ENCODE assay signal across 10 cellular contexts in genomic region chr11:13249992-13250391, GRCh38. TPM values are rescaled to one million over a fixed set of nuclear protein-coding genes. Genes with fewer than 3 reads are reported as not detected.
DNase-seq lines count a peak whose midpoint lies in the region; ATAC-seq and TF ChIP-seq lines count a peak whose summit lies in the region.
"Had no signal": no experiment of that assay in that cellular context is flagged by ENCODE, and none has a peak within 500 bp of the region (broad histone marks: within the 10 kb centered on the region; RNA-seq: fewer than 3 reads in every experiment).

No MANE protein-coding gene starts in this region.

- no peaks in the 10 kb centered on the region for H3K27me3 ChIP-seq in upper lobe of right lung

- no peaks in the 10 kb centered on the region for H3K9me3 ChIP-seq in upper lobe of right lung

- no peak overlapping the region for H3K27ac ChIP-seq in upper lobe of right lung

- no peaks in the 10 kb centered on the region for H3K36me3 ChIP-seq in upper lobe of right lung

- H3K9me3 Mint-ChIP-seq in natural killer cell, result no peaks in the 10 kb centered on the region
- no peaks in the 10 kb centered on the region for H3K9me3 Mint-ChIP-seq in natural killer cell treated with Interleukin-12 subunit alpha and Interleukin-12 subunit beta and Interleukin-15 and Interleukin-18, amount 100 ng/mL, for 72 hours
- no peaks in the 10 kb centered on the region for H3K9me3 Mint-ChIP-seq in effector memory CD8-positive, alpha-beta T cell
- no peaks in the 10 kb centered on the region for H3K9me3 Mint-ChIP-seq in activated CD4-positive, alpha-beta memory T cell treated with anti-CD3 and anti-CD28 coated beads for 36 hours
- H3K9me3 Mint-ChIP-seq: memory B cell had no signal

- no peak overlapping the region for H3K4me3 Mint-ChIP-seq in natural killer cell
- no peak overlapping the region for H3K4me3 Mint-ChIP-seq in natural killer cell treated with Interleukin-12 subunit alpha and Interleukin-12 subunit beta and Interleukin-15 and Interleukin-18, amount 100 ng/mL, for 72 hours
- H3K4me3 Mint-ChIP-seq in effector memory CD8-positive, alpha-beta T cell, result no peak overlapping the region
- no peak overlapping the region for H3K4me3 Mint-ChIP-seq in activated CD4-positive, alpha-beta memory T cell treated with anti-CD3 and anti-CD28 coated beads for 36 hours
- H3K4me3 Mint-ChIP-seq: memory B cell had no signal

- CTCF ChIA-PET in activated CD4-positive, alpha-beta memory T cell treated with anti-CD3 and anti-CD28 coated beads for 36 hours (lab: Charles Lee), result interaction anchor here (0.6 to 2.2 kb wide), 9 partner anchors 12 to 135 kb away, joined by 3 to 16 read pairs (median 5); no protein-coding TSS in a partner anchor

- no peak overlapping the region for H3K27ac Mint-ChIP-seq in natural killer cell
- H3K27ac Mint-ChIP-seq in natural killer cell treated with Interleukin-12 subunit alpha and Interleukin-12 subunit beta and Interleukin-15 and Interleukin-18, amount 100 ng/mL, for 72 hours, result no peak overlapping the region
- H3K27ac Mint-ChIP-seq in effector memory CD8-positive, alpha-beta T cell, result no peak overlapping the region
- no peak overlapping the region for H3K27ac Mint-ChIP-seq in activated CD4-positive, alpha-beta memory T cell treated with anti-CD3 and anti-CD28 coated beads for 36 hours
- H3K27ac Mint-ChIP-seq: memory B cell had no signal

- no peaks in the 10 kb centered on the region for H3K36me3 Mint-ChIP-seq in natural killer cell
- H3K36me3 Mint-ChIP-seq in natural killer cell treated with Interleukin-12 subunit alpha and Interleukin-12 subunit beta and Interleukin-15 and Interleukin-18, amount 100 ng/mL, for 72 hours, result no peaks in the 10 kb centered on the region
- no peaks in the 10 kb centered on the region for H3K36me3 Mint-ChIP-seq in effector memory CD8-positive, alpha-beta T cell (ENCODE audit: insufficient read depth)
- no peaks in the 10 kb centered on the region for H3K36me3 Mint-ChIP-seq in activated CD4-positive, alpha-beta memory T cell treated with anti-CD3 and anti-CD28 coated beads for 36 hours
- H3K36me3 Mint-ChIP-seq: memory B cell had no signal

- ATAC-seq in natural killer cell (peak in 2 of 3 donors; percentile 47 to 55), upper lobe of right lung (no peak), GM18867 (IDR thresholded peaks at IDR 0.05; ENCODE audit: unreplicated experiment) (no peak)
- no peak for ATAC-seq in natural killer cell treated with Interleukin-12 subunit alpha and Interleukin-12 subunit beta and Interleukin-15 and Interleukin-18, amount 100 ng/mL, for 72 hours
- peak; percentile 51 for ATAC-seq in effector memory CD8-positive, alpha-beta T cell (replicated peaks)

- TF ChIP-seq CTCF in natural killer cell (IDR thresholded peaks at IDR 0.05) (peak; percentile 27), upper lobe of right lung (IDR thresholded peaks at IDR 0.05) (peak; percentile 5)

- H3K27me3 Mint-ChIP-seq in natural killer cell (ENCODE audit: low read depth in 2 of 2), result peaks cover 13 to 26% of the 10 kb centered on the region in 2 donors
- H3K27me3 Mint-ChIP-seq in natural killer cell treated with Interleukin-12 subunit alpha and Interleukin-12 subunit beta and Interleukin-15 and Interleukin-18, amount 100 ng/mL, for 72 hours, result peaks cover 13 to 16% of the 10 kb centered on the region in 2 donors
- H3K27me3 Mint-ChIP-seq in effector memory CD8-positive, alpha-beta T cell, result peaks cover 24 to 28% of the 10 kb centered on the region in 2 donors
- peaks cover 6% of the 10 kb centered on the region for H3K27me3 Mint-ChIP-seq in activated CD4-positive, alpha-beta memory T cell treated with anti-CD3 and anti-CD28 coated beads for 36 hours

- no peaks in the 10 kb centered on the region for H3K4me1 ChIP-seq in upper lobe of right lung

- no peak overlapping the region for H3K4me3 ChIP-seq in upper lobe of right lung

- no peaks in the 10 kb centered on the region for H3K4me1 Mint-ChIP-seq in natural killer cell
- H3K4me1 Mint-ChIP-seq in natural killer cell treated with Interleukin-12 subunit alpha and Interleukin-12 subunit beta and Interleukin-15 and Interleukin-18, amount 100 ng/mL, for 72 hours (ENCODE audit: low read depth in 2 of 2), result no peaks in the 10 kb centered on the region
- no peaks in the 10 kb centered on the region for H3K4me1 Mint-ChIP-seq in effector memory CD8-positive, alpha-beta T cell (ENCODE audit: low read depth in 2 of 2)
- no peaks in the 10 kb centered on the region for H3K4me1 Mint-ChIP-seq in activated CD4-positive, alpha-beta memory T cell treated with anti-CD3 and anti-CD28 coated beads for 36 hours (ENCODE audit: low read depth)
- H3K4me1 Mint-ChIP-seq: memory B cell had no signal

- intact Hi-C loops in natural killer cell (cut with micrococcal nuclease), result loop anchor here (1.0 kb wide), 2 partner anchors 85 to 94 kb away; no protein-coding TSS in a partner anchor
- intact Hi-C loops in upper lobe of right lung (cut with DNase I), result no loop called here
- intact Hi-C loops in activated CD4-positive, alpha-beta memory T cell treated with anti-CD3 and anti-CD28 coated beads for 36 hours (cut with micrococcal nuclease), result loop anchor here (1.0 kb wide), 1 partner anchor 94 kb away; no protein-coding TSS in a partner anchor

- POLR2A ChIA-PET in activated CD4-positive, alpha-beta memory T cell treated with anti-CD3 and anti-CD28 coated beads for 36 hours (lab: Charles Lee), result no interaction called here

- DNase-seq in natural killer cell (no peak), NCI-H69 (lab: John Stamatoyannopoulos, UW) (peak; percentile 27), upper lobe of right lung (no peak), NCI-H526 treated with DMSO at 0.1 percent for 48 hours (lab: John Stamatoyannopoulos, UW) (no peak)
- DNase-seq in natural killer cell treated with Interleukin-12 subunit alpha and Interleukin-12 subunit beta and Interleukin-15 and Interleukin-18, amount 100 ng/mL, for 72 hours (ENCODE audit: low spot score), result no peak
- peak in 2 of 3 experiments; percentile 2 to 11 for DNase-seq in effector memory CD8-positive, alpha-beta T cell
- no peak for DNase-seq in activated CD4-positive, alpha-beta memory T cell treated with anti-CD3 and anti-CD28 coated beads for 36 hours
- DNase-seq: NCI-H1694 had no signal

RNA-seq across cellular contexts. Expression of gene BMAL1, which starts 27.6 kb away (rescaled TPM):
- 100 to 1,000 TPM; 142 to 162 (median 145) TPM for total RNA-seq in natural killer cell
- 10 to 100 TPM; 61.4 to 82.1 TPM for total RNA-seq in natural killer cell treated with Interleukin-12 subunit alpha and Interleukin-12 subunit beta and Interleukin-15 and Interleukin-18, amount 100 ng/mL, for 72 hours
- 18.8 TPM for total RNA-seq in upper lobe of right lung
- total RNA-seq in activated CD4-positive, alpha-beta memory T cell treated with anti-CD3 and anti-CD28 coated beads for 36 hours, result 10 to 100 TPM; 20.2 to 24.8 TPM

Comparison
In these comparisons a context has a peak if more than half of its experiments do, and no peak if none do; other contexts are left out.
1. ATAC-seq: peak in natural killer cell (2 of 3) and effector memory CD8-positive, alpha-beta T cell (single experiment); none in natural killer cell treated with Interleukin-12 subunit alpha and Interleukin-12 subunit beta and Interleukin-15 and Interleukin-18, amount 100 ng/mL, for 72 hours (0 of 2), upper lobe of right lung (single experiment) and GM18867 (single experiment).
2. DNase-seq: peak in NCI-H69 (single experiment) and effector memory CD8-positive, alpha-beta T cell (2 of 3); none in natural killer cell (single experiment), natural killer cell treated with Interleukin-12 subunit alpha and Interleukin-12 subunit beta and Interleukin-15 and Interleukin-18, amount 100 ng/mL, for 72 hours (single experiment), upper lobe of right lung (single experiment), NCI-H526 treated with DMSO at 0.1 percent for 48 hours (single experiment) and activated CD4-positive, alpha-beta memory T cell treated with anti-CD3 and anti-CD28 coated beads for 36 hours (single experiment).